8 cellular contexts compared by ENCODE assay signal in genomic region chr22:48943567-48944432, GRCh38.
A peak's percentile ranks its signal among the peaks of the same experiment; 100 is the strongest.
DNase-seq lines count a peak whose midpoint lies in the region; ATAC-seq and TF ChIP-seq lines count a peak whose summit lies in the region.

No MANE protein-coding gene starts in this region.

- no peak overlapping the region for H2AFZ ChIP-seq in osteoblast (ENCODE audit: low read length)

- H3F3A ChIP-seq in DOHH2 (ENCODE audit: control insufficient read depth, insufficient read depth) = no peaks in the 10 kb centered on the region

- DNase-seq in LNCaP clone FGC (ENCODE audit: low read depth) (no peak), colonic mucosa (peak; percentile 20), osteoblast (ENCODE audit: insufficient read length, low spot score, missing footprints) (peak; percentile 53), T-helper 1 cell (no peak), DMS153 treated with DMSO at 0.1 percent for 48 hours (lab: John Stamatoyannopoulos, UW; ENCODE audit: unreplicated experiment) (no peak)
- no peak for DNase-seq in activated CD4-positive, CD25-positive, alpha-beta regulatory T cell (lab: John Stamatoyannopoulos, UW)

- H3K27me3 ChIP-seq in DOHH2 (ENCODE audit: control insufficient read depth, low read length) (no peaks in the 10 kb centered on the region), colonic mucosa (no peaks in the 10 kb centered on the region), osteoblast (ENCODE audit: insufficient read depth, low read length) (no peaks in the 10 kb centered on the region)

- no peaks in the 10 kb centered on the region for H3K9me2 ChIP-seq in DOHH2 (replicated peaks; ENCODE audit: control insufficient read depth, low read length)

- H3K27ac ChIP-seq in DOHH2 (ENCODE audit: low read depth, low read length) (no peak overlapping the region), colonic mucosa (no peak overlapping the region), osteoblast (ENCODE audit: low read depth, low read length) (no peak overlapping the region)

- H4K20me1 ChIP-seq in DOHH2 (ENCODE audit: control insufficient read depth, insufficient read depth, low read depth, low read length) = no peaks in the 10 kb centered on the region
- H4K20me1 ChIP-seq in osteoblast (ENCODE audit: insufficient read depth, low read length) = no peaks in the 10 kb centered on the region

- H3K36me3 ChIP-seq in DOHH2 (ENCODE audit: control insufficient read depth, low read length) = no peaks in the 10 kb centered on the region
- no peaks in the 10 kb centered on the region for H3K36me3 ChIP-seq in colonic mucosa
- H3K36me3 ChIP-seq in osteoblast (ENCODE audit: insufficient read depth, low read length) = no peaks in the 10 kb centered on the region

- intact Hi-C loops in colonic mucosa (cut with DNase I) = no loop called here

- no peak overlapping the region for H3K4me3 ChIP-seq in DOHH2 (ENCODE audit: low read length)
- no peak overlapping the region for H3K4me3 ChIP-seq in LNCaP clone FGC (ENCODE audit: low read depth, low read length)
- no peak overlapping the region for H3K4me3 ChIP-seq in colonic mucosa
- H3K4me3 ChIP-seq in osteoblast (ENCODE audit: insufficient read depth, low read length) = no peak overlapping the region

- H3K9me3 ChIP-seq in DOHH2 (ENCODE audit: control insufficient read depth, insufficient read depth, low read length) (no peaks in the 10 kb centered on the region), colonic mucosa (no peaks in the 10 kb centered on the region), osteoblast (ENCODE audit: low read depth, low read length) (no peaks in the 10 kb centered on the region)

- H3K4me1 ChIP-seq in DOHH2 (ENCODE audit: control insufficient read depth, low read length) = no peaks in the 10 kb centered on the region
- no peaks in the 10 kb centered on the region for H3K4me1 ChIP-seq in colonic mucosa
- H3K4me1 ChIP-seq in osteoblast (ENCODE audit: insufficient read depth, low read length) = no peaks in the 10 kb centered on the region

- no peak overlapping the region for H3K4me2 ChIP-seq in DOHH2 (ENCODE audit: low read length)
- no peak overlapping the region for H3K4me2 ChIP-seq in osteoblast (ENCODE audit: insufficient read depth, low read length)

- no peak overlapping the region for H3K9ac ChIP-seq in colonic mucosa (ENCODE audit: low read depth in 2 of 2, low read length in 2 of 2)

- TF ChIP-seq CTCF in DOHH2 (IDR thresholded peaks at IDR 0.05; ENCODE audit: low read depth, low read length, poor library complexity, severe bottlenecking) = peak; percentile 66
- peak; percentile 81 for TF ChIP-seq CTCF in LNCaP clone FGC (IDR thresholded peaks at IDR 0.05; ENCODE audit: control insufficient read depth, extremely low read depth, insufficient read depth)
- peak; percentile 38 for TF ChIP-seq CTCF in colonic mucosa (IDR thresholded peaks at IDR 0.05)
- TF ChIP-seq CTCF in osteoblast (IDR thresholded peaks at IDR 0.05; ENCODE audit: extremely low read depth, low read depth, low read length) = no peak

- no peak for ATAC-seq in HG03378 (IDR thresholded peaks at IDR 0.05; ENCODE audit: unreplicated experiment)

- H3K79me2 ChIP-seq in DOHH2 (ENCODE audit: control insufficient read depth, low read length) = no peaks in the 10 kb centered on the region
- no peaks in the 10 kb centered on the region for H3K79me2 ChIP-seq in osteoblast (ENCODE audit: insufficient read depth, low read length)

Comparison
In these comparisons a context has a peak if more than half of its experiments do, and no peak if none do; other contexts are left out.
1. DNase-seq: peak in colonic mucosa (single experiment) and osteoblast (single experiment); none in LNCaP clone FGC (single experiment), activated CD4-positive, CD25-positive, alpha-beta regulatory T cell (0 of 4), T-helper 1 cell (0 of 5) and DMS153 treated with DMSO at 0.1 percent for 48 hours (single experiment).